Comparison of ENCODE assay signal across 11 cellular contexts in genomic region chr10:122494833-122495232, GRCh38. TPM values are rescaled to one million over a fixed set of nuclear protein-coding genes. Genes with fewer than 3 reads are reported as not detected.
A peak's percentile ranks its signal among the peaks of the same experiment; 100 is the strongest.
DNase-seq lines count a peak whose midpoint lies in the region; ATAC-seq and TF ChIP-seq lines count a peak whose summit lies in the region.
"Had no signal": no experiment of that assay in that cellular context is flagged by ENCODE, and none has a peak within 500 bp of the region (broad histone marks: within the 10 kb centered on the region; RNA-seq: fewer than 3 reads in every experiment).

No MANE protein-coding gene starts in this region.

- no peak overlapping the region for H3K14ac ChIP-seq in IMR-90 (replicated peaks; ENCODE audit: low read depth, low read length)

- H3K79me1 ChIP-seq in IMR-90 (ENCODE audit: low read depth in 1 of 2, low read length in 2 of 2), result no peaks in the 10 kb centered on the region

- intact Hi-C loops in IMR-90 (cut with micrococcal nuclease) (no loop called here), lower leg skin (cut with DNase I; ENCODE audit: low total_unique reads) (no loop called here), transverse colon (cut with DNase I; ENCODE audit: low total_unique reads) (no loop called here)

- 50% methylated on average over 4 of the region's 14 CpGs; no CpG with 5 or more reads in 1 of the 2 experiments for WGBS in IMR-90 (ENCODE audit: extremely low coverage in 2 of 2, insufficient read length in 1 of 2), 2 experiments
- 40 to 75% methylated on average over 14 of the region's 14 CpGs for WGBS in lower leg skin, 2 donors
- WGBS in transverse colon (ENCODE audit: low coverage in 1 of 2), 2 donors, result 90 to 100% methylated on average over 1 to 14 of the region's 14 CpGs

- no peak for TF ChIP-seq RAD21 in IMR-90 (IDR thresholded peaks at IDR 0.05; ENCODE audit: low read length)

- peak overlapping the region; percentile 1 for H2AFZ ChIP-seq in IMR-90 (replicated peaks; ENCODE audit: low read length, poor library complexity)

- peaks cover 6% of the 10 kb centered on the region; the same call in 1 of the 2 replicates for H3K36me3 ChIP-seq in IMR-90 (ENCODE audit: control insufficient read depth, insufficient read depth, low read length)
- H3K36me3 ChIP-seq in transverse colon, result no peaks in the 10 kb centered on the region

- dilution Hi-C loops in IMR-90 (cut with HindIII; ENCODE audit: low sequenced_read_pairs, unreplicated experiment), result no loop called here

- H3K9ac ChIP-seq in IMR-90 (ENCODE audit: low read depth, low read length), result no peak overlapping the region

- no peak overlapping the region for H2BK120ac ChIP-seq in IMR-90 (ENCODE audit: low read depth, low read length)

- H3K18ac ChIP-seq in IMR-90 (ENCODE audit: low read depth, low read length), result no peak overlapping the region

- no peak overlapping the region for H2BK20ac ChIP-seq in IMR-90 (ENCODE audit: low read depth, low read length)

- no peak overlapping the region for H2BK5ac ChIP-seq in IMR-90 (ENCODE audit: low read depth, low read length, poor library complexity, severe bottlenecking)

- no peaks in the 10 kb centered on the region for H3K27me3 ChIP-seq in IMR-90 (ENCODE audit: control insufficient read depth, insufficient read depth, low read length)
- no peaks in the 10 kb centered on the region for H3K27me3 ChIP-seq in transverse colon

- in situ Hi-C loops in IMR-90 (cut with MboI; ENCODE audit: low sequenced_read_pairs), result no loop called here
- in situ Hi-C loops in transverse colon (cut with MboI; ENCODE audit: low pct_ligation_motif_present in 1 of 4, low pct_unique_long_range_greater_than_20kb in 1 of 4, low sequenced_read_pairs in 3 of 4), result no loop called here

- H2AK9ac ChIP-seq in IMR-90 (replicated peaks; ENCODE audit: low read depth, low read length, poor library complexity), result no peak overlapping the region

- no peak overlapping the region for H2BK15ac ChIP-seq in IMR-90 (ENCODE audit: low read depth, low read length)

- H3K9me3 ChIP-seq in IMR-90 (ENCODE audit: control insufficient read depth, insufficient read depth, low read length) (no peaks in the 10 kb centered on the region), transverse colon (no peaks in the 10 kb centered on the region)

- H4K20me1 ChIP-seq in IMR-90 (ENCODE audit: insufficient read depth, low read length), result no peaks in the 10 kb centered on the region

- H3K4me1 ChIP-seq in IMR-90 (ENCODE audit: control insufficient read depth, insufficient read depth, low read length) (peaks cover 21% of the 10 kb centered on the region), transverse colon (peaks cover 13 to 44% (median 28%) of the 10 kb centered on the region in 4 donors)

- CTCF ChIA-PET in IMR-90 (lab: Yijun Ruan, JAX), result no interaction called here

- ATAC-seq in IMR-90 (ENCODE audit: low read depth), result peak; percentile 28; the same call in 1 of the 2 replicates
- ATAC-seq in GM21529 (IDR thresholded peaks at IDR 0.05; ENCODE audit: unreplicated experiment), result no peak
- ATAC-seq in HG03045 (IDR thresholded peaks at IDR 0.05; ENCODE audit: unreplicated experiment), result no peak
- ATAC-seq: activated naive CD8-positive, alpha-beta T cell treated with anti-CD3 and anti-CD28 coated beads, Interleukin-2, amount 50 U/mL, for 24 hours had no signal

- no peak overlapping the region for H4K8ac ChIP-seq in IMR-90 (ENCODE audit: low read depth in 2 of 2, low read length in 2 of 2)

- no peak overlapping the region for H3K23ac ChIP-seq in IMR-90 (ENCODE audit: low read depth, low read length)

- H3K4me2 ChIP-seq in IMR-90 (ENCODE audit: low read depth, low read length), result no peak overlapping the region; the same call in 1 of the 2 replicates

- no peak overlapping the region for H4K5ac ChIP-seq in IMR-90 (ENCODE audit: low read depth, low read length)

- BruUV-seq in IMR-90 (replicated peaks; lab: Mats Ljungman, UMichigan), result no TSS peak

- TF ChIP-seq CTCF in IMR-90 (conservative IDR thresholded peaks at IDR 0.05; ENCODE audit: low read depth, low read length) (no peak), choroid plexus epithelial cell (conservative IDR thresholded peaks at IDR 0.05; ENCODE audit: low read depth, low read length) (no peak), lower leg skin (IDR thresholded peaks at IDR 0.05) (no peak), transverse colon (IDR thresholded peaks at IDR 0.05) (no peak)

- no peak overlapping the region for H4K91ac ChIP-seq in IMR-90 (ENCODE audit: insufficient read depth, low read depth, low read length)

- H3K27ac ChIP-seq in IMR-90 (ENCODE audit: insufficient read depth, low read length) (no peak overlapping the region), transverse colon (peak overlapping the region; percentile 18 to 62 (median 29))

- POLR2A ChIA-PET in IMR-90 (lab: Charles Lee; ENCODE audit: unreplicated experiment), result no interaction called here

- no peak for TF ChIP-seq EP300 in transverse colon (IDR thresholded peaks at IDR 0.05; ENCODE audit: low read depth)

- H3K4me3 ChIP-seq in IMR-90 (ENCODE audit: insufficient read depth, low read depth, low read length) (no peak overlapping the region), choroid plexus epithelial cell (ENCODE audit: low read depth, low read length) (peak overlapping the region; percentile 5), lower leg skin (ENCODE audit: low read depth, poor library complexity, severe bottlenecking) (no peak overlapping the region), transverse colon (no peak overlapping the region)

- H3K4ac ChIP-seq in IMR-90 (ENCODE audit: low read depth, low read length), result no peak overlapping the region

- no peak for TF ChIP-seq POLR2A in IMR-90 (IDR thresholded peaks at IDR 0.05; ENCODE audit: low read depth, low read length)
- TF ChIP-seq POLR2A in lower leg skin (IDR thresholded peaks at IDR 0.05), result no peak
- TF ChIP-seq POLR2A in transverse colon (IDR thresholded peaks at IDR 0.05), result no peak

- no peak overlapping the region for H3K56ac ChIP-seq in IMR-90 (ENCODE audit: extremely low read depth, insufficient read depth, low read length)

- peak; percentile 75 for DNase-seq in IMR-90
- peak; percentile 83 for DNase-seq in choroid plexus epithelial cell (ENCODE audit: low read depth)
- peak; percentile 79 to 91 for DNase-seq in lower leg skin (ENCODE audit: low spot score in 2 of 2)
- no peak for DNase-seq in transverse colon
- DNase-seq in SIG-M5 (lab: John Stamatoyannopoulos, UW), result no peak
- DNase-seq: activated CD4-positive, CD25-positive, alpha-beta regulatory T cell treated with anti-CD3 and anti-CD28 coated beads, Interleukin-2, amount 50 U/mL, for 72 hours; activated naive CD8-positive, alpha-beta T cell treated with anti-CD3 and anti-CD28 coated beads, Interleukin-2, amount 50 U/mL, for 24 hours; NCI-H526 had no signal

- H3K9me1 ChIP-seq in IMR-90 (ENCODE audit: insufficient read depth, low read length), result peaks cover 10% of the 10 kb centered on the region

- H2AK5ac ChIP-seq in IMR-90 (ENCODE audit: low read depth, low read length), result no peak overlapping the region

TF ChIP-seq in IMR-90, 13 proteins besides CTCF, POLR2A, EP300 and RAD21:
- no peak for TF ChIP-seq MAZ (IDR thresholded peaks at IDR 0.05; ENCODE audit: borderline replicate concordance, low read depth, low read length)
- 0 out of 2 replicates have a peak, but pooled peaks have one; percentile 23 for TF ChIP-seq MAFK (IDR thresholded peaks at IDR 0.05; ENCODE audit: low read depth, low read length)
- TF ChIP-seq FOS (IDR thresholded peaks at IDR 0.05; ENCODE audit: low read depth, low read length), result peak; percentile 26; the same call in 1 of the 2 replicates

RNA-seq across cellular contexts. Expression of gene HTRA1, which starts 33.5 kb away (rescaled TPM):
- 23.1 and 28.5 TPM in 2 replicates for total RNA-seq in IMR-90 (2012; rRNA removed)
- 94.9 and 108 TPM in 2 replicates for polyA plus RNA-seq in IMR-90 (2012; rRNA removed)
- 64.6 and 74.8 TPM in 2 replicates for polyA plus RNA-seq in IMR-90 (2012; cell fraction: cytosol; rRNA removed)
- 18.9 and 71.3 TPM in 2 replicates for polyA plus RNA-seq in IMR-90 (2012; cell fraction: nucleus; rRNA removed; ENCODE audit: low replicate concordance)
- 100 to 1,000 TPM in 1 of 4 donors, 10 to 100 TPM in 3; 71.0 to 113 (median 84.1) TPM for total RNA-seq in lower leg skin
- total RNA-seq in transverse colon, result 100 to 1,000 TPM in 1 of 4 donors, 10 to 100 TPM in 2, 1 to 10 TPM in 1; 7.9 to 103 (median 31.2) TPM

RNA-seq across cellular contexts. Expression of gene ARMS2, which starts 40.4 kb away (rescaled TPM):
- total RNA-seq in IMR-90 (2012; rRNA removed) (not detected in 2 replicates), lower leg skin (not detected), transverse colon (not detected)
- not detected in 2 replicates for polyA plus RNA-seq in IMR-90 (2012; rRNA removed)
- not detected in 2 replicates for polyA plus RNA-seq in IMR-90 (2012; cell fraction: cytosol; rRNA removed)
- polyA plus RNA-seq in IMR-90 (2012; cell fraction: nucleus; rRNA removed; ENCODE audit: low replicate concordance), result 0.10 TPM in 1 of 2 replicates, not detected in the other
- total RNA-seq: subcutaneous adipose tissue had no signal

Comparison
In these comparisons a context has a peak if more than half of its experiments do, and no peak if none do; other contexts are left out.
1. DNase-seq: peak in IMR-90 (single experiment), choroid plexus epithelial cell (single experiment) and lower leg skin (2 of 2); none in transverse colon (single experiment) and SIG-M5 (single experiment).